Comparison of ENCODE assay signal across 25 cellular contexts in genomic region chr2:128455710-128456050, GRCh38.
"Had no signal": no experiment of that assay in that cellular context is flagged by ENCODE, and none has a peak within 500 bp of the region (broad histone marks: within the 10 kb centered on the region; RNA-seq: fewer than 3 reads in every experiment).

No MANE protein-coding gene starts in this region.

- H3K36me3 ChIP-seq: brain microvascular endothelial cell, left lung, suprapubic skin, tibial nerve had no signal

- H3K27ac Mint-ChIP-seq: activated B cell treated with CpG ODN at 0.5 μM for 24 hours; activated CD4-positive, alpha-beta T cell treated with anti-CD3 and anti-CD28 coated beads for 36 hours; activated T-helper 1 cell treated with anti-CD3 and anti-CD28 coated beads, Interleukin-12 subunit alpha, Interleukin-12 subunit beta, Interleukin-2, Interleukin-4 antibody, amounts not matched to agents 30 ng/mL and 10 ng/mL and 1 ng/mL, durations not matched to agents 14 hours and 24 hours and 36 hours; dendritic cell treated with granulocyte-macrophage colony-stimulating factor and Interleukin-4, amounts not matched to agents 40 ng/mL and 50 ng/mL, for 4 days; nephron; progenitor cell of endocrine pancreas; T-cell; T-helper 2 cell treated with Interferon-gamma antibody and Interleukin-4, amounts not matched to agents 5 μg/mL and 100 μg/mL, for 36 hours had no signal

- H3K4me1 ChIP-seq: left lung, suprapubic skin, tibial nerve had no signal

- H3K9me3 ChIP-seq: left lung, suprapubic skin had no signal

- H3K4me1 Mint-ChIP-seq: activated B cell treated with CpG ODN at 0.5 μM for 24 hours; activated CD4-positive, alpha-beta T cell treated with anti-CD3 and anti-CD28 coated beads for 36 hours; T-cell had no signal

- H3K9me3 Mint-ChIP-seq: activated T-helper 1 cell treated with anti-CD3 and anti-CD28 coated beads, Interleukin-12 subunit alpha, Interleukin-12 subunit beta, Interleukin-2, Interleukin-4 antibody, amounts not matched to agents 30 ng/mL and 10 ng/mL and 1 ng/mL, durations not matched to agents 14 hours and 24 hours and 36 hours; dendritic cell treated with granulocyte-macrophage colony-stimulating factor and Interleukin-4, amounts not matched to agents 40 ng/mL and 50 ng/mL, for 4 days; T-cell; T-helper 2 cell treated with Interferon-gamma antibody and Interleukin-4, amounts not matched to agents 5 μg/mL and 100 μg/mL, for 36 hours had no signal

- H3K27ac ChIP-seq: brain microvascular endothelial cell, epithelial cell of prostate, left lung, suprapubic skin, tibial nerve had no signal

- ATAC-seq: activated CD4-positive, alpha-beta T cell treated with anti-CD3 and anti-CD28 coated beads for 36 hours; left lung; T-cell had no signal

- H3K4me3 ChIP-seq: left lung, lung, smooth muscle cell, suprapubic skin, tibial nerve had no signal

- H3K4me3 Mint-ChIP-seq: activated B cell treated with CpG ODN at 0.5 μM for 24 hours; activated CD4-positive, alpha-beta T cell treated with anti-CD3 and anti-CD28 coated beads for 36 hours; activated T-helper 1 cell treated with anti-CD3 and anti-CD28 coated beads, Interleukin-12 subunit alpha, Interleukin-12 subunit beta, Interleukin-2, Interleukin-4 antibody, amounts not matched to agents 30 ng/mL and 10 ng/mL and 1 ng/mL, durations not matched to agents 14 hours and 24 hours and 36 hours; dendritic cell treated with granulocyte-macrophage colony-stimulating factor and Interleukin-4, amounts not matched to agents 40 ng/mL and 50 ng/mL, for 4 days; T-cell; T-helper 2 cell treated with Interferon-gamma antibody and Interleukin-4, amounts not matched to agents 5 μg/mL and 100 μg/mL, for 36 hours had no signal

- H3K36me3 Mint-ChIP-seq: T-cell had no signal

- H3K27me3 ChIP-seq: brain microvascular endothelial cell, left lung, suprapubic skin, tibial nerve had no signal

- DNase-seq: activated B cell treated with CpG ODN at 0.5 μM for 24 hours; activated CD4-positive, alpha-beta T cell treated with anti-CD3 and anti-CD28 coated beads for 36 hours; activated CD4-positive, alpha-beta T cell treated with anti-CD3 and anti-CD28 coated beads, Interleukin-2, amount 50 U/mL, for 4 hours; activated gamma-delta T cell treated with Interleukin-2 at 50 U/mL for 16 hours; activated naive CD4-positive, alpha-beta T cell treated with anti-CD3 and anti-CD28 coated beads, Interleukin-2, amount 50 U/mL, for 16 hours; activated T-cell treated with anti-CD3 and anti-CD28 coated beads, Interleukin-2, amount 50 U/mL, for 1 hour; amniotic stem cell; brain microvascular endothelial cell; effector CD4-positive, alpha-beta T cell; left lung; mesendoderm; stimulated activated CD4-positive, alpha-beta T cell treated with anti-CD3 and anti-CD28 coated beads, Interleukin-1b, Interleukin-23, amount 100 ng/mL, for 48 hours; stimulated activated CD4-positive, alpha-beta T cell treated with anti-CD3 and anti-CD28 coated beads, Interleukin-4, amount 100 ng/mL, for 4 hours; stimulated activated naive CD4-positive, alpha-beta T cell had no signal
